ENCODE assay signal across 1 cellular context in genomic region chr9:136688274-136689107, GRCh38.
TF ChIP-seq lines count a peak whose summit lies in the region.

No MANE protein-coding gene starts in this region.

TF ChIP-seq in GM23338, 12 proteins besides CTCF, POLR2A, EP300 and RAD21 (continued from another document):
- TF ChIP-seq ZNF462 (CRISPR knock-in tag; IDR thresholded peaks at IDR 0.05): no peak
- TF ChIP-seq EZH2 (IDR thresholded peaks at IDR 0.05; ENCODE audit: low read depth, unreplicated experiment): no peak
- no peak for TF ChIP-seq ZNF331 (CRISPR knock-in tag; IDR thresholded peaks at IDR 0.05; ENCODE audit: low read depth)
- TF ChIP-seq EZH2phosphoT487 (IDR thresholded peaks at IDR 0.05; ENCODE audit: unreplicated experiment): no peak
- TF ChIP-seq ETS1 (IDR thresholded peaks at IDR 0.05): no peak
- no peak for TF ChIP-seq REST (IDR thresholded peaks at IDR 0.05; ENCODE audit: unreplicated experiment)
- no peak for TF ChIP-seq NANOG (IDR thresholded peaks at IDR 0.05; ENCODE audit: borderline replicate concordance)
- TF ChIP-seq CREB1 (CRISPR knock-in tag; IDR thresholded peaks at IDR 0.05; ENCODE audit: low read depth): no peak
- no peak for TF ChIP-seq ZNF114 (CRISPR knock-in tag; IDR thresholded peaks at IDR 0.05)
- no peak for TF ChIP-seq POLR2AphosphoS5 (IDR thresholded peaks at IDR 0.05; ENCODE audit: low read depth)
- no peak for TF ChIP-seq JUNB (IDR thresholded peaks at IDR 0.05; ENCODE audit: unreplicated experiment)
TF ChIP-seq in GM23338: peak in this region for 0.
